In genomic region chr1:113779542-113779941, GRCh38 we compare ENCODE assay signal across 1 cellular context.
TF ChIP-seq lines count a peak whose summit lies in the region.

No MANE protein-coding gene starts in this region.

TF ChIP-seq in K562, 482 proteins besides CTCF, POLR2A, EP300 and RAD21 (continues in another document):
- TF ChIP-seq BRF2 (IDR thresholded peaks at IDR 0.05; ENCODE audit: borderline replicate concordance, insufficient read depth, insufficient read length) (no peak), ZNF316 (IDR thresholded peaks at IDR 0.05) (no peak), NCOR1 (IDR thresholded peaks at IDR 0.05) (peak; percentile 47; the same call in 1 of the 2 replicates), ZBTB34 (CRISPR knock-in tag; IDR thresholded peaks at IDR 0.05) (no peak), ZNF444 (CRISPR knock-in tag; IDR thresholded peaks at IDR 0.05) (no peak), ZNF75A (CRISPR knock-in tag; IDR thresholded peaks at IDR 0.05) (no peak), MTA1 (IDR thresholded peaks at IDR 0.05; ENCODE audit: borderline replicate concordance) (no peak), TCF3 (CRISPR knock-in tag; IDR thresholded peaks at IDR 0.05) (peak; percentile 86), SRF (CRISPR knock-in tag; IDR thresholded peaks at IDR 0.05) (no peak), ETV1 (tag; conservative IDR thresholded peaks at IDR 0.05; ENCODE audit: low read depth) (no peak), TAL1 (IDR thresholded peaks at IDR 0.05) (peak; percentile 78), HCFC1 (IDR thresholded peaks at IDR 0.05; ENCODE audit: low read depth, low read length) (no peak), ZNF23 (CRISPR knock-in tag; IDR thresholded peaks at IDR 0.05) (no peak), YBX1 (IDR thresholded peaks at IDR 0.05) (no peak), POLR2B (IDR thresholded peaks at IDR 0.05; ENCODE audit: low read depth, partially characterized antibody) (no peak), IRF1 (CRISPR knock-in tag; IDR thresholded peaks at IDR 0.05; ENCODE audit: borderline replicate concordance) (peak; percentile 53; the same call in 1 of the 2 replicates), ARID1B (IDR thresholded peaks at IDR 0.05) (peak; percentile 85), HDAC1 (IDR thresholded peaks at IDR 0.05) (peak; percentile 36 to 72; a peak in 3 of 4 replicates), SMARCA4 (IDR thresholded peaks at IDR 0.05) (peak; percentile 57; the same call in 1 of the 2 replicates), TOE1 (IDR thresholded peaks at IDR 0.05; ENCODE audit: borderline replicate concordance) (no peak), TOE1 (CRISPR knock-in tag; IDR thresholded peaks at IDR 0.05; ENCODE audit: borderline replicate concordance, low read depth) (no peak), E2F5 (CRISPR knock-in tag; IDR thresholded peaks at IDR 0.05) (no peak), ZNF263 (CRISPR knock-in tag; IDR thresholded peaks at IDR 0.05; ENCODE audit: borderline replicate concordance) (no peak), STAT5A (IDR thresholded peaks at IDR 0.05; ENCODE audit: borderline replicate concordance, low read length) (peak; percentile 27; the same call in 1 of the 2 replicates), PREB (CRISPR knock-in tag; IDR thresholded peaks at IDR 0.05) (no peak), TSC22D4 (tag; IDR thresholded peaks at IDR 0.05) (no peak), SRSF7 (optimal IDR thresholded peaks at IDR 0.05; ENCODE audit: low read depth, low read length) (no peak), ZBTB17 (CRISPR knock-in tag; IDR thresholded peaks at IDR 0.05) (no peak), SOX6 (IDR thresholded peaks at IDR 0.05) (peak; percentile 80), MLX (CRISPR knock-in tag; conservative IDR thresholded peaks at IDR 0.05) (no peak), ELK1 (CRISPR knock-in tag; IDR thresholded peaks at IDR 0.05) (no peak), SMAD4 (CRISPR knock-in tag; conservative IDR thresholded peaks at IDR 0.05) (0 out of 2 replicates have a peak, but pooled peaks have one; percentile 33), DEAF1 (CRISPR knock-in tag; IDR thresholded peaks at IDR 0.05) (no peak), CBFA2T2 (conservative IDR thresholded peaks at IDR 0.05) (peak; percentile 67), RCOR1 (IDR thresholded peaks at IDR 0.05; ENCODE audit: borderline replicate concordance in 1 of 2, low read depth in 2 of 2, low read length in 2 of 2) (0 out of 4 replicates have a peak, but pooled peaks of 1 of the 2 experiments have one; percentile 37), CSDE1 (IDR thresholded peaks at IDR 0.05) (no peak), SMARCC2 (IDR thresholded peaks at IDR 0.05; ENCODE audit: low read depth) (no peak), BCOR (IDR thresholded peaks at IDR 0.05) (peak; percentile 17; the same call in 1 of the 2 replicates), BRD9 (IDR thresholded peaks at IDR 0.05; ENCODE audit: low read depth, partially characterized antibody) (no peak), ZNF239 (CRISPR knock-in tag; IDR thresholded peaks at IDR 0.05) (no peak), ZBTB43 (CRISPR knock-in tag; IDR thresholded peaks at IDR 0.05) (no peak), SP1 (CRISPR knock-in tag; IDR thresholded peaks at IDR 0.05) (0 out of 2 replicates have a peak, but pooled peaks have one; percentile 48), ARID3A (IDR thresholded peaks at IDR 0.05; ENCODE audit: borderline replicate concordance, low read depth, low read length) (no peak), TEAD4 (IDR thresholded peaks at IDR 0.05; ENCODE audit: low read length) (peak; percentile 52; the same call in 1 of the 2 replicates), TEAD4 (CRISPR knock-in tag; IDR thresholded peaks at IDR 0.05; ENCODE audit: borderline replicate concordance) (no peak), ZNF778 (CRISPR knock-in tag; IDR thresholded peaks at IDR 0.05) (no peak), ZBTB2 (IDR thresholded peaks at IDR 0.05) (no peak), ZC3H11A (IDR thresholded peaks at IDR 0.05; ENCODE audit: low read depth, low read length) (no peak), MYBL2 (IDR thresholded peaks at IDR 0.05; ENCODE audit: low read depth) (no peak), MYBL2 (CRISPR knock-in tag; IDR thresholded peaks at IDR 0.05; ENCODE audit: borderline replicate concordance) (no peak), MTA2 (IDR thresholded peaks at IDR 0.05; ENCODE audit: low read depth) (peak; percentile 36; the same call in 1 of the 2 replicates), KDM1A (IDR thresholded peaks at IDR 0.05) (peak; percentile 73 to 89), XRCC3 (IDR thresholded peaks at IDR 0.05) (no peak), ZBTB5 (IDR thresholded peaks at IDR 0.05) (no peak), CBX1 (IDR thresholded peaks at IDR 0.05; ENCODE audit: low read depth) (no peak), NBN (IDR thresholded peaks at IDR 0.05; ENCODE audit: low read depth) (no peak), PTTG1 (tag; IDR thresholded peaks at IDR 0.05; ENCODE audit: low read depth) (no peak), KAT2B (IDR thresholded peaks at IDR 0.05; ENCODE audit: low read depth, low read length) (no peak), ILK (tag; IDR thresholded peaks at IDR 0.05; ENCODE audit: borderline replicate concordance, low read depth) (no peak), ZNF57 (CRISPR knock-in tag; IDR thresholded peaks at IDR 0.05) (no peak), CBFA2T3 (IDR thresholded peaks at IDR 0.05) (peak; percentile 82)
